1 cellular context compared by ENCODE assay signal in the genomic region with DNA sequence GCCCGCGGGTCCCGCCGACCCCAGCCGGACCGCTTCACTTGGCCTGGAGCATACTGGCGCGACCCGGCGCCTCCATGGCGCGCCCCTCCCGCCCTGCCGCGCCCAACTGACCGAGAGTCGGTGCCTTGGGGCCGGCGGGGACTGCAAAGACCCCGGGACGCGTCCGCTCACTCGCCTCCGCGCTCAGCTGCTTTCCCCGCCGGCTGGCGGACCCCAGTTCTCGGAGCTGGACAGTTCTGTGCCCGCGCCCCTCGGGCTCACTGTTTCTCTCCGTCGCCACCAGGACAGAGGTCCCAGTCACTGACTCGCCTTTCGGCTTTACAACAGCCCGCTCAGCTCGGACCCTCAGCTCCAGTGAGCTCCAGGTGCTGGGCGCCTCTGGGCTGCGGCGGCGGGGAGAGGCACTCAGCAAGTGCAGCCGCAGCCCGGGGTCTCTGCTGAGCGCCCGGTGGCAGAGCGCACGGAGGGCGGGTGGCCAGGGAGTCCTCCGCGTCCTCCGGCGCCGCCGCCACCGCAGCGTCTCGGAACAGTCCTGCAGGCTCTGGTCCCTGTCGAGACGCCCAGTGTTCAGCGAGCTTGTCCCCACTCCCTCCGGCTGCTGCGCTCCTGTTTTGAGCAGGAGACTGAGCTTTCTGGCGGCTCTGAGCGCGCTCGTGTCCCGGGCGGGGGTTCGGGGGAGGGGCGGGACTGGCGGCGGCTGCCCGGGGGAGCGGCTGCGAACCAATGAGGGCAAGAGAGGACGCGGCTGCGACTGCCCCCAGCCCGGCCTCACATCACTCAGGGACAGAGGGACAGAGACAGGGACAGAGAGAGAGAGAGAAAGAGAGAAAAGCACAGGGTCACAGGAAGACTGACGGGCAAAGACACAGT.
TF ChIP-seq lines count a peak whose summit lies in the region.

A gene (minus strand): TSS at position 637 of the 870 bp plus-strand sequence. CDS start 638 bp downstream, outside the sequence.

TF ChIP-seq in HepG2, 621 proteins besides CTCF, POLR2A, EP300 and RAD21 (continued from another document and continues in another):
- TF ChIP-seq, protein P1, sequence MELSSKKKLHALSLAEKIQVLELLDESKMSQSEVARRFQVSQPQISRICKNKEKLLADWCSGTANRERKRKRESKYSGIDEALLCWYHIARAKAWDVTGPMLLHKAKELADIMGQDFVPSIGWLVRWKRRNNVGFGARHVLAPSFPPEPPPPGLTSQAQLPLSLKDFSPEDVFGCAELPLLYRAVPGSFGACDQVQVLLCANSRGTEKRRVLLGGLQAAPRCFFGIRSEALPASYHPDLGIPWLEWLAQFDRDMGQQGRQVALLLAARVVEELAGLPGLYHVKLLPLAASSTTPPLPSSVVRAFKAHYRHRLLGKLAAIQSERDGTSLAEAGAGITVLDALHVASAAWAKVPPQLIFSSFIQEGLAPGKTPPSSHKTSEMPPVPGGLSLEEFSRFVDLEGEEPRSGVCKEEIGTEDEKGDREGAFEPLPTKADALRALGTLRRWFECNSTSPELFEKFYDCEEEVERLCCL (CRISPR knock-in tag; IDR thresholded peaks at IDR 0.05; ENCODE audit: borderline replicate concordance): no peak
- TF ChIP-seq TSC22D2 (CRISPR knock-in tag; IDR thresholded peaks at IDR 0.05; ENCODE audit: borderline replicate concordance) (no peak), GATAD1 (CRISPR knock-in tag; IDR thresholded peaks at IDR 0.05) (no peak), ARNT (IDR thresholded peaks at IDR 0.05) (no peak), ZNF224 (CRISPR knock-in tag; IDR thresholded peaks at IDR 0.05) (no peak), NFE2L1 (CRISPR knock-in tag; IDR thresholded peaks at IDR 0.05; ENCODE audit: borderline replicate concordance) (no peak), NRL (CRISPR knock-in tag; IDR thresholded peaks at IDR 0.05; ENCODE audit: borderline replicate concordance) (no peak), GFI1 (CRISPR knock-in tag; IDR thresholded peaks at IDR 0.05; ENCODE audit: borderline replicate concordance) (no peak), PITX1 (CRISPR knock-in tag; IDR thresholded peaks at IDR 0.05) (no peak), HNRNPLL (IDR thresholded peaks at IDR 0.05; ENCODE audit: low read depth, low read length, poor library complexity, severe bottlenecking) (peak; percentile 44), PAWR (CRISPR knock-in tag; IDR thresholded peaks at IDR 0.05; ENCODE audit: borderline replicate concordance) (no peak), DR1 (CRISPR knock-in tag; IDR thresholded peaks at IDR 0.05) (no peak), KDM4B (CRISPR knock-in tag; IDR thresholded peaks at IDR 0.05) (no peak), ZNF530 (CRISPR knock-in tag; IDR thresholded peaks at IDR 0.05; ENCODE audit: low read depth) (no peak), ZNF510 (CRISPR knock-in tag; IDR thresholded peaks at IDR 0.05; ENCODE audit: low read depth) (no peak), BRD4 (CRISPR knock-in tag; IDR thresholded peaks at IDR 0.05) (no peak), ZSCAN31 (CRISPR knock-in tag; IDR thresholded peaks at IDR 0.05; ENCODE audit: low read depth) (no peak), ZNF879 (CRISPR knock-in tag; IDR thresholded peaks at IDR 0.05) (no peak), ARNTL (CRISPR knock-in tag; IDR thresholded peaks at IDR 0.05) (no peak), ZNF703 (CRISPR knock-in tag; IDR thresholded peaks at IDR 0.05; ENCODE audit: borderline replicate concordance) (no peak), PHB2 (IDR thresholded peaks at IDR 0.05; ENCODE audit: partially characterized antibody) (no peak), MYC (CRISPR knock-in tag; IDR thresholded peaks at IDR 0.05; ENCODE audit: borderline replicate concordance) (no peak), ZNF652 (CRISPR knock-in tag; IDR thresholded peaks at IDR 0.05; ENCODE audit: borderline replicate concordance, low read depth) (no peak)
- TF ChIP-seq, protein P2, sequence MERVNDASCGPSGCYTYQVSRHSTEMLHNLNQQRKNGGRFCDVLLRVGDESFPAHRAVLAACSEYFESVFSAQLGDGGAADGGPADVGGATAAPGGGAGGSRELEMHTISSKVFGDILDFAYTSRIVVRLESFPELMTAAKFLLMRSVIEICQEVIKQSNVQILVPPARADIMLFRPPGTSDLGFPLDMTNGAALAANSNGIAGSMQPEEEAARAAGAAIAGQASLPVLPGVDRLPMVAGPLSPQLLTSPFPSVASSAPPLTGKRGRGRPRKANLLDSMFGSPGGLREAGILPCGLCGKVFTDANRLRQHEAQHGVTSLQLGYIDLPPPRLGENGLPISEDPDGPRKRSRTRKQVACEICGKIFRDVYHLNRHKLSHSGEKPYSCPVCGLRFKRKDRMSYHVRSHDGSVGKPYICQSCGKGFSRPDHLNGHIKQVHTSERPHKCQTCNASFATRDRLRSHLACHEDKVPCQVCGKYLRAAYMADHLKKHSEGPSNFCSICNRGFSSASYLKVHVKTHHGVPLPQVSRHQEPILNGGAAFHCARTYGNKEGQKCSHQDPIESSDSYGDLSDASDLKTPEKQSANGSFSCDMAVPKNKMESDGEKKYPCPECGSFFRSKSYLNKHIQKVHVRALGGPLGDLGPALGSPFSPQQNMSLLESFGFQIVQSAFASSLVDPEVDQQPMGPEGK (CRISPR knock-in tag; IDR thresholded peaks at IDR 0.05): peak; percentile 60; the same call in 1 of the 2 replicates
- TF ChIP-seq, protein P3, sequence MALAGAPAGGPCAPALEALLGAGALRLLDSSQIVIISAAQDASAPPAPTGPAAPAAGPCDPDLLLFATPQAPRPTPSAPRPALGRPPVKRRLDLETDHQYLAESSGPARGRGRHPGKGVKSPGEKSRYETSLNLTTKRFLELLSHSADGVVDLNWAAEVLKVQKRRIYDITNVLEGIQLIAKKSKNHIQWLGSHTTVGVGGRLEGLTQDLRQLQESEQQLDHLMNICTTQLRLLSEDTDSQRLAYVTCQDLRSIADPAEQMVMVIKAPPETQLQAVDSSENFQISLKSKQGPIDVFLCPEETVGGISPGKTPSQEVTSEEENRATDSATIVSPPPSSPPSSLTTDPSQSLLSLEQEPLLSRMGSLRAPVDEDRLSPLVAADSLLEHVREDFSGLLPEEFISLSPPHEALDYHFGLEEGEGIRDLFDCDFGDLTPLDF (CRISPR knock-in tag; IDR thresholded peaks at IDR 0.05): no peak
- TF ChIP-seq, protein P4, sequence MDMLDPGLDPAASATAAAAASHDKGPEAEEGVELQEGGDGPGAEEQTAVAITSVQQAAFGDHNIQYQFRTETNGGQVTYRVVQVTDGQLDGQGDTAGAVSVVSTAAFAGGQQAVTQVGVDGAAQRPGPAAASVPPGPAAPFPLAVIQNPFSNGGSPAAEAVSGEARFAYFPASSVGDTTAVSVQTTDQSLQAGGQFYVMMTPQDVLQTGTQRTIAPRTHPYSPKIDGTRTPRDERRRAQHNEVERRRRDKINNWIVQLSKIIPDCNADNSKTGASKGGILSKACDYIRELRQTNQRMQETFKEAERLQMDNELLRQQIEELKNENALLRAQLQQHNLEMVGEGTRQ (IDR thresholded peaks at IDR 0.05; ENCODE audit: low read depth, low read length): no peak
- TF ChIP-seq, protein P4 (CRISPR knock-in tag; IDR thresholded peaks at IDR 0.05; ENCODE audit: borderline replicate concordance): no peak
- TF ChIP-seq, protein P5, sequence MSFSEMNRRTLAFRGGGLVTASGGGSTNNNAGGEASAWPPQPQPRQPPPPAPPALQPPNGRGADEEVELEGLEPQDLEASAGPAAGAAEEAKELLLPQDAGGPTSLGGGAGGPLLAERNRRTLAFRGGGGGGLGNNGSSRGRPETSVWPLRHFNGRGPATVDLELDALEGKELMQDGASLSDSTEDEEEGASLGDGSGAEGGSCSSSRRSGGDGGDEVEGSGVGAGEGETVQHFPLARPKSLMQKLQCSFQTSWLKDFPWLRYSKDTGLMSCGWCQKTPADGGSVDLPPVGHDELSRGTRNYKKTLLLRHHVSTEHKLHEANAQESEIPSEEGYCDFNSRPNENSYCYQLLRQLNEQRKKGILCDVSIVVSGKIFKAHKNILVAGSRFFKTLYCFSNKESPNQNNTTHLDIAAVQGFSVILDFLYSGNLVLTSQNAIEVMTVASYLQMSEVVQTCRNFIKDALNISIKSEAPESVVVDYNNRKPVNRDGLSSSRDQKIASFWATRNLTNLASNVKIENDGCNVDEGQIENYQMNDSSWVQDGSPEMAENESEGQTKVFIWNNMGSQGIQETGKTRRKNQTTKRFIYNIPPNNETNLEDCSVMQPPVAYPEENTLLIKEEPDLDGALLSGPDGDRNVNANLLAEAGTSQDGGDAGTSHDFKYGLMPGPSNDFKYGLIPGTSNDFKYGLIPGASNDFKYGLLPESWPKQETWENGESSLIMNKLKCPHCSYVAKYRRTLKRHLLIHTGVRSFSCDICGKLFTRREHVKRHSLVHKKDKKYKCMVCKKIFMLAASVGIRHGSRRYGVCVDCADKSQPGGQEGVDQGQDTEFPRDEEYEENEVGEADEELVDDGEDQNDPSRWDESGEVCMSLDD (CRISPR knock-in tag; IDR thresholded peaks at IDR 0.05; ENCODE audit: borderline replicate concordance): no peak
- TF ChIP-seq, protein P6, sequence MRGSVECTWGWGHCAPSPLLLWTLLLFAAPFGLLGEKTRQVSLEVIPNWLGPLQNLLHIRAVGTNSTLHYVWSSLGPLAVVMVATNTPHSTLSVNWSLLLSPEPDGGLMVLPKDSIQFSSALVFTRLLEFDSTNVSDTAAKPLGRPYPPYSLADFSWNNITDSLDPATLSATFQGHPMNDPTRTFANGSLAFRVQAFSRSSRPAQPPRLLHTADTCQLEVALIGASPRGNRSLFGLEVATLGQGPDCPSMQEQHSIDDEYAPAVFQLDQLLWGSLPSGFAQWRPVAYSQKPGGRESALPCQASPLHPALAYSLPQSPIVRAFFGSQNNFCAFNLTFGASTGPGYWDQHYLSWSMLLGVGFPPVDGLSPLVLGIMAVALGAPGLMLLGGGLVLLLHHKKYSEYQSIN (CRISPR knock-in tag; IDR thresholded peaks at IDR 0.05; ENCODE audit: borderline replicate concordance): no peak
- TF ChIP-seq, protein P7, sequence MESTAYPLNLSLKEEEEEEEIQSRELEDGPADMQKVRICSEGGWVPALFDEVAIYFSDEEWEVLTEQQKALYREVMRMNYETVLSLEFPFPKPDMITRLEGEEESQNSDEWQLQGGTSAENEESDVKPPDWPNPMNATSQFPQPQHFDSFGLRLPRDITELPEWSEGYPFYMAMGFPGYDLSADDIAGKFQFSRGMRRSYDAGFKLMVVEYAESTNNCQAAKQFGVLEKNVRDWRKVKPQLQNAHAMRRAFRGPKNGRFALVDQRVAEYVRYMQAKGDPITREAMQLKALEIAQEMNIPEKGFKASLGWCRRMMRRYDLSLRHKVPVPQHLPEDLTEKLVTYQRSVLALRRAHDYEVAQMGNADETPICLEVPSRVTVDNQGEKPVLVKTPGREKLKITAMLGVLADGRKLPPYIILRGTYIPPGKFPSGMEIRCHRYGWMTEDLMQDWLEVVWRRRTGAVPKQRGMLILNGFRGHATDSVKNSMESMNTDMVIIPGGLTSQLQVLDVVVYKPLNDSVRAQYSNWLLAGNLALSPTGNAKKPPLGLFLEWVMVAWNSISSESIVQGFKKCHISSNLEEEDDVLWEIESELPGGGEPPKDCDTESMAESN (CRISPR knock-in tag; conservative IDR thresholded peaks at IDR 0.05): 0 out of 2 replicates have a peak, but pooled peaks have one; percentile 36
- TF ChIP-seq, protein P8, sequence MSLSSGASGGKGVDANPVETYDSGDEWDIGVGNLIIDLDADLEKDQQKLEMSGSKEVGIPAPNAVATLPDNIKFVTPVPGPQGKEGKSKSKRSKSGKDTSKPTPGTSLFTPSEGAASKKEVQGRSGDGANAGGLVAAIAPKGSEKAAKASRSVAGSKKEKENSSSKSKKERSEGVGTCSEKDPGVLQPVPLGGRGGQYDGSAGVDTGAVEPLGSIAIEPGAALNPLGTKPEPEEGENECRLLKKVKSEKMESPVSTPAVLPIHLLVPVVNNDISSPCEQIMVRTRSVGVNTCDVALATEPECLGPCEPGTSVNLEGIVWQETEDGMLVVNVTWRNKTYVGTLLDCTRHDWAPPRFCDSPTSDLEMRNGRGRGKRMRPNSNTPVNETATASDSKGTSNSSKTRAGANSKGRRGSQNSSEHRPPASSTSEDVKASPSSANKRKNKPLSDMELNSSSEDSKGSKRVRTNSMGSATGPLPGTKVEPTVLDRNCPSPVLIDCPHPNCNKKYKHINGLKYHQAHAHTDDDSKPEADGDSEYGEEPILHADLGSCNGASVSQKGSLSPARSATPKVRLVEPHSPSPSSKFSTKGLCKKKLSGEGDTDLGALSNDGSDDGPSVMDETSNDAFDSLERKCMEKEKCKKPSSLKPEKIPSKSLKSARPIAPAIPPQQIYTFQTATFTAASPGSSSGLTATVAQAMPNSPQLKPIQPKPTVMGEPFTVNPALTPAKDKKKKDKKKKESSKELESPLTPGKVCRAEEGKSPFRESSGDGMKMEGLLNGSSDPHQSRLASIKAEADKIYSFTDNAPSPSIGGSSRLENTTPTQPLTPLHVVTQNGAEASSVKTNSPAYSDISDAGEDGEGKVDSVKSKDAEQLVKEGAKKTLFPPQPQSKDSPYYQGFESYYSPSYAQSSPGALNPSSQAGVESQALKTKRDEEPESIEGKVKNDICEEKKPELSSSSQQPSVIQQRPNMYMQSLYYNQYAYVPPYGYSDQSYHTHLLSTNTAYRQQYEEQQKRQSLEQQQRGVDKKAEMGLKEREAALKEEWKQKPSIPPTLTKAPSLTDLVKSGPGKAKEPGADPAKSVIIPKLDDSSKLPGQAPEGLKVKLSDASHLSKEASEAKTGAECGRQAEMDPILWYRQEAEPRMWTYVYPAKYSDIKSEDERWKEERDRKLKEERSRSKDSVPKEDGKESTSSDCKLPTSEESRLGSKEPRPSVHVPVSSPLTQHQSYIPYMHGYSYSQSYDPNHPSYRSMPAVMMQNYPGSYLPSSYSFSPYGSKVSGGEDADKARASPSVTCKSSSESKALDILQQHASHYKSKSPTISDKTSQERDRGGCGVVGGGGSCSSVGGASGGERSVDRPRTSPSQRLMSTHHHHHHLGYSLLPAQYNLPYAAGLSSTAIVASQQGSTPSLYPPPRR (CRISPR knock-in tag; IDR thresholded peaks at IDR 0.05; ENCODE audit: borderline replicate concordance): no peak
